ENCODE assay signal across 17 cellular contexts in genomic region chr20:10481671-10482070, GRCh38. TPM values are rescaled to one million over a fixed set of nuclear protein-coding genes. Genes with fewer than 3 reads are reported as not detected.
DNase-seq lines count a peak whose midpoint lies in the region; ATAC-seq lines count a peak whose summit lies in the region.
"Had no signal": no experiment of that assay in that cellular context is flagged by ENCODE, and none has a peak within 500 bp of the region (broad histone marks: within the 10 kb centered on the region; RNA-seq: fewer than 3 reads in every experiment).

No MANE protein-coding gene starts in this region.

- H3K36me3 Mint-ChIP-seq in T-helper 17 cell (ENCODE audit: low read depth) = no peaks in the 10 kb centered on the region

- H3K27me3 ChIP-seq in BLaER1 = no peaks in the 10 kb centered on the region

- no peak overlapping the region for H3K27ac ChIP-seq in BLaER1

- H3K36me3 ChIP-seq in BLaER1 = 0 out of 2 replicates have a peak, but pooled peaks cover 4% of the 10 kb centered on the region

- H3K4me3 Mint-ChIP-seq in T-helper 17 cell = no peak overlapping the region
- H3K4me3 Mint-ChIP-seq: CD4-positive, alpha-beta T cell had no signal

- H3K27ac Mint-ChIP-seq in T-helper 17 cell = peak overlapping the region; percentile 14
- H3K27ac Mint-ChIP-seq: CD4-positive, alpha-beta T cell had no signal

- no peaks in the 10 kb centered on the region for H3K27me3 Mint-ChIP-seq in T-helper 17 cell
- H3K27me3 Mint-ChIP-seq: CD4-positive, alpha-beta T cell had no signal

- DNase-seq in MV-4-11 (lab: John Stamatoyannopoulos, UW) (peak; percentile 9), T-helper 17 cell (no peak), left kidney (ENCODE audit: low read depth, low spot score) (peak; percentile 21), GM19238 (ENCODE audit: insufficient read length, low spot score) (no peak), cardiac septum (ENCODE audit: low spot score) (no peak), NCI-H345 (lab: John Stamatoyannopoulos, UW) (no peak), DMS153 (lab: John Stamatoyannopoulos, UW) (no peak)
- DNase-seq: CD4-positive, alpha-beta T cell; COR-L47; GOT3; Karpas-422; NCI-H1694; NCI-H2081; NCI-H510A; SHP77 had no signal

- H3K4me3 ChIP-seq in BLaER1 = no peak overlapping the region

- no peaks in the 10 kb centered on the region for H4K20me1 ChIP-seq in BLaER1

- no peak for ATAC-seq in T-helper 17 cell
- ATAC-seq: SK-N-SH treated with all-trans-retinoic acid at 6 μM for 48 hours had no signal

- H3K9ac ChIP-seq in BLaER1 = no peak overlapping the region

- H3K4me2 ChIP-seq in BLaER1 = 0 out of 2 replicates have a peak overlapping the region, but pooled peaks have one; percentile 7

- H3K4me1 Mint-ChIP-seq in T-helper 17 cell = no peaks in the 10 kb centered on the region

- peaks cover 14% of the 10 kb centered on the region for H3K4me1 ChIP-seq in BLaER1

- intact Hi-C loops in cardiac septum (cut with DNase I) = no loop called here

- H3K9me3 ChIP-seq in BLaER1 = no peaks in the 10 kb centered on the region
- H3K9me3 ChIP-seq in T-helper 17 cell (ENCODE audit: control insufficient read depth, low read length, poor library complexity, severe bottlenecking) = no peaks in the 10 kb centered on the region

RNA-seq across cellular contexts. Expression of gene SLX4IP, which starts 46.6 kb away (rescaled TPM):
- total RNA-seq in T-helper 17 cell = 1 to 10 TPM; 4.0 to 4.6 TPM
- total RNA-seq in cardiac septum = 2.3 TPM

RNA-seq across cellular contexts. Expression of gene MKKS, which starts 47.6 kb away (rescaled TPM):
- total RNA-seq in T-helper 17 cell = 1 to 10 TPM; 4.7 to 5.0 TPM
- total RNA-seq in cardiac septum = 15.9 TPM

Comparison
In these comparisons a context has a peak if more than half of its experiments do, and no peak if none do; other contexts are left out.
1. DNase-seq: peak in MV-4-11 (single experiment) and left kidney (single experiment); none in T-helper 17 cell (0 of 3), GM19238 (single experiment), cardiac septum (single experiment), NCI-H345 (single experiment) and DMS153 (single experiment).